Comparison of ENCODE assay signal across 9 cellular contexts in genomic region chr9:15211160-15211993, GRCh38.
DNase-seq lines count a peak whose midpoint lies in the region; ATAC-seq and TF ChIP-seq lines count a peak whose summit lies in the region.
"Had no signal": no experiment of that assay in that cellular context is flagged by ENCODE, and none has a peak within 500 bp of the region (broad histone marks: within the 10 kb centered on the region; RNA-seq: fewer than 3 reads in every experiment).

No MANE protein-coding gene starts in this region.

- peaks cover 8 to 16% of the 10 kb centered on the region in 2 donors for H3K4me1 Mint-ChIP-seq in natural killer cell treated with Interleukin-12 subunit alpha and Interleukin-12 subunit beta and Interleukin-15 and Interleukin-18, amount 100 ng/mL, for 72 hours (ENCODE audit: low read depth in 2 of 2)
- H3K4me1 Mint-ChIP-seq: IgD-negative memory B cell had no signal

- no peaks in the 10 kb centered on the region for H3K9me3 ChIP-seq in esophagus muscularis mucosa

- peak; percentile 80 for DNase-seq in Ammon's horn (ENCODE audit: low spot score)
- DNase-seq in NCI-H82 (lab: John Stamatoyannopoulos, UW) = peak; percentile 72
- DNase-seq in activated CD8-positive, alpha-beta memory T cell treated with anti-CD3 and anti-CD28 coated beads, Interleukin-2, amount 50 U/mL, for 1 hour (ENCODE audit: extremely low read depth) = peak; percentile 8
- DNase-seq in esophagus muscularis mucosa (ENCODE audit: extremely low spot score) = no peak
- DNase-seq in natural killer cell treated with Interleukin-12 subunit alpha and Interleukin-12 subunit beta and Interleukin-15 and Interleukin-18, amount 100 ng/mL, for 72 hours (ENCODE audit: low spot score) = peak; percentile 81
- peak in 32 of 49 donors; percentile 2 to 52 (median 20) for DNase-seq in substantia nigra (lab: John Stamatoyannopoulos, UW)

- no peak for TF ChIP-seq EP300 in esophagus muscularis mucosa (IDR thresholded peaks at IDR 0.05)

- H3K27me3 Mint-ChIP-seq in natural killer cell treated with Interleukin-12 subunit alpha and Interleukin-12 subunit beta and Interleukin-15 and Interleukin-18, amount 100 ng/mL, for 72 hours = no peaks in the 10 kb centered on the region
- H3K27me3 Mint-ChIP-seq: IgD-negative memory B cell had no signal

- H3K4me3 Mint-ChIP-seq in natural killer cell treated with Interleukin-12 subunit alpha and Interleukin-12 subunit beta and Interleukin-15 and Interleukin-18, amount 100 ng/mL, for 72 hours = no peak overlapping the region
- H3K4me3 Mint-ChIP-seq: IgD-negative memory B cell had no signal

- H3K36me3 ChIP-seq in esophagus muscularis mucosa = peaks cover 0 to 17% (median 4%) of the 10 kb centered on the region in 4 donors

- no peaks in the 10 kb centered on the region for H3K9me3 Mint-ChIP-seq in natural killer cell treated with Interleukin-12 subunit alpha and Interleukin-12 subunit beta and Interleukin-15 and Interleukin-18, amount 100 ng/mL, for 72 hours

- H3K4me3 ChIP-seq in esophagus muscularis mucosa = no peak overlapping the region

- H3K36me3 Mint-ChIP-seq in natural killer cell treated with Interleukin-12 subunit alpha and Interleukin-12 subunit beta and Interleukin-15 and Interleukin-18, amount 100 ng/mL, for 72 hours = peaks cover 9% of the 10 kb centered on the region

- peak overlapping the region in 1 of 2 donors; percentile 21 for H3K27ac Mint-ChIP-seq in natural killer cell treated with Interleukin-12 subunit alpha and Interleukin-12 subunit beta and Interleukin-15 and Interleukin-18, amount 100 ng/mL, for 72 hours
- H3K27ac Mint-ChIP-seq: IgD-negative memory B cell had no signal

- TF ChIP-seq CTCF in esophagus muscularis mucosa (IDR thresholded peaks at IDR 0.05) = peak; percentile 91 to 96 (median 93)

- H3K4me1 ChIP-seq in esophagus muscularis mucosa = peaks cover 12 to 18% (median 14%) of the 10 kb centered on the region in 4 donors

- 58% methylated on average over 7 of the region's 7 CpGs for WGBS in esophagus muscularis mucosa

- H3K27ac ChIP-seq in esophagus muscularis mucosa (replicated peaks in 1 of 4) = peak overlapping the region; percentile 19 to 67 (median 42)
- H3K27ac ChIP-seq in substantia nigra (ENCODE audit: low read depth, low read length, poor library complexity, severe bottlenecking) = no peak overlapping the region

- no peak for TF ChIP-seq POLR2A in esophagus muscularis mucosa (IDR thresholded peaks at IDR 0.05; ENCODE audit: low read depth)

- H3K27me3 ChIP-seq in esophagus muscularis mucosa = no peaks in the 10 kb centered on the region

- ATAC-seq in GM18873 (IDR thresholded peaks at IDR 0.05; ENCODE audit: low FRiP score, unreplicated experiment) (peak; percentile 55), HG03439 (IDR thresholded peaks at IDR 0.05; ENCODE audit: unreplicated experiment) (peak; percentile 82)
- ATAC-seq in natural killer cell treated with Interleukin-12 subunit alpha and Interleukin-12 subunit beta and Interleukin-15 and Interleukin-18, amount 100 ng/mL, for 72 hours = no peak

- intact Hi-C loops in esophagus muscularis mucosa (cut with DNase I) = loop anchor here (5.0 kb wide), 3 partner anchors 96 to 396 kb away; partner anchors contain the start of gene TTC39B

Comparison
In these comparisons a context has a peak if more than half of its experiments do, and no peak if none do; other contexts are left out.
1. ATAC-seq: peak in GM18873 (single experiment) and HG03439 (single experiment); none in natural killer cell treated with Interleukin-12 subunit alpha and Interleukin-12 subunit beta and Interleukin-15 and Interleukin-18, amount 100 ng/mL, for 72 hours (0 of 2).